ENCODE assay signal across 14 cellular contexts in genomic region chr17:55772086-55772485, GRCh38. TPM values are rescaled to one million over a fixed set of nuclear protein-coding genes. Genes with fewer than 3 reads are reported as not detected.
"Had no signal": no experiment of that assay in that cellular context is flagged by ENCODE, and none has a peak within 500 bp of the region (broad histone marks: within the 10 kb centered on the region; RNA-seq: fewer than 3 reads in every experiment).

No MANE protein-coding gene starts in this region.

- H3K4me2 ChIP-seq: hepatocyte had no signal

- H3K27me3 ChIP-seq: colonic mucosa, gastroesophageal sphincter, hepatocyte, ovary, testis, upper lobe of right lung had no signal

- ATAC-seq: gastroesophageal sphincter; stimulated activated naive CD8-positive, alpha-beta T cell treated with anti-CD3 and anti-CD28 coated beads, Interleukin-15, amount 100 ng/mL, for 72 hours; upper lobe of right lung had no signal

- H3K4me3 ChIP-seq: colonic mucosa, gastroesophageal sphincter, hepatocyte, left ventricle myocardium inferior, ovary, testis, upper lobe of right lung had no signal

- H3K4me1 Mint-ChIP-seq: stimulated activated naive CD8-positive, alpha-beta T cell treated with anti-CD3 and anti-CD28 coated beads, Interleukin-15, amount 100 ng/mL, for 72 hours had no signal

- H3K79me2 ChIP-seq: hepatocyte had no signal

- H3K27me3 Mint-ChIP-seq: activated CD4-positive, alpha-beta memory T cell treated with anti-CD3 and anti-CD28 coated beads, Interleukin-2, amount 10 ng/mL, durations not matched to agents 7 days and 5 days; stimulated activated naive CD8-positive, alpha-beta T cell treated with anti-CD3 and anti-CD28 coated beads, Interleukin-15, amount 100 ng/mL, for 72 hours had no signal

- H3K9me3 Mint-ChIP-seq: activated CD4-positive, alpha-beta memory T cell treated with anti-CD3 and anti-CD28 coated beads, Interleukin-2, amount 10 ng/mL, durations not matched to agents 7 days and 5 days; stimulated activated naive CD8-positive, alpha-beta T cell treated with anti-CD3 and anti-CD28 coated beads, Interleukin-15, amount 100 ng/mL, for 72 hours had no signal

- H3K27ac ChIP-seq: colonic mucosa, gastroesophageal sphincter, hepatocyte, left ventricle myocardium inferior, ovary, testis, upper lobe of right lung had no signal

- H2AFZ ChIP-seq: hepatocyte had no signal

- H3K36me3 ChIP-seq: ovary had no signal

- H3K4me1 ChIP-seq: colonic mucosa, testis, upper lobe of right lung had no signal

- H3K9me3 ChIP-seq: colonic mucosa, gastroesophageal sphincter, left ventricle myocardium inferior, ovary, testis, upper lobe of right lung had no signal

- H3K4me3 Mint-ChIP-seq: activated CD4-positive, alpha-beta memory T cell treated with anti-CD3 and anti-CD28 coated beads, Interleukin-2, amount 10 ng/mL, durations not matched to agents 7 days and 5 days; stimulated activated naive CD8-positive, alpha-beta T cell treated with anti-CD3 and anti-CD28 coated beads, Interleukin-15, amount 100 ng/mL, for 72 hours had no signal

- DNase-seq: activated CD4-positive, alpha-beta memory T cell treated with anti-CD3 and anti-CD28 coated beads, Interleukin-2, amount 10 ng/mL, durations not matched to agents 7 days and 5 days; activated CD4-positive, alpha-beta T cell treated with anti-CD3 and anti-CD28 coated beads for 1 hour; activated naive CD4-positive, alpha-beta T cell treated with Interleukin-2 at 50 U/mL for 16 hours; colonic mucosa; kidney; left ventricle myocardium inferior; ovary; stimulated activated CD4-positive, alpha-beta T cell treated with anti-CD3 and anti-CD28 coated beads, Interleukin-4, amount 100 ng/mL, for 1 hour; stimulated activated naive CD8-positive, alpha-beta T cell treated with anti-CD3 and anti-CD28 coated beads, Interleukin-15, amount 100 ng/mL, for 72 hours; testis; upper lobe of right lung had no signal

- H3K27ac Mint-ChIP-seq: activated CD4-positive, alpha-beta memory T cell treated with anti-CD3 and anti-CD28 coated beads, Interleukin-2, amount 10 ng/mL, durations not matched to agents 7 days and 5 days; stimulated activated naive CD8-positive, alpha-beta T cell treated with anti-CD3 and anti-CD28 coated beads, Interleukin-15, amount 100 ng/mL, for 72 hours had no signal

RNA-seq across cellular contexts. Expression of gene TMEM100, which starts 49.4 kb away (rescaled TPM):
- total RNA-seq: activated CD4-positive, alpha-beta memory T cell treated with anti-CD3 and anti-CD28 coated beads, Interleukin-2, amount 10 ng/mL, durations not matched to agents 7 days and 5 days had no signal
- polyA plus RNA-seq: neural cell had no signal
